15 cellular contexts compared by ENCODE assay signal in the genomic region with DNA sequence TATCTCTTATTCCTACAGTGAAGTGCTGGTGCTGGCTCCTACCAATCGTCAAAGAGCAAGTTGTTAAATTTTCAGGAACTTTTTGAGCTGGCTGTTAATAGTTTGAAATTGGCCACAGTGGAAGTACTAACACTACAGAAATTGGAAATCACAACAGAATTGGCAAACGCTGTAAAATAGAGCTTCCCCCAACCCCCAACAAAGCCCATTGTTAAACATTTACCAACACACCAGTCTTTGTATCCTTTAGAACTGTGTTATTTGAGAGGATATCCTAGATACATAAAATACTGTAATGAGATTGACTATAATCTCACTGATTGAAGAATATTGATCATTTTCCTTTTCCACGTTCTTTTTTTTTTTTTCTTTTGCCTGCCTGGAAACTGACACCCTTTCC. TPM values are rescaled to one million over a fixed set of nuclear protein-coding genes. Genes with fewer than 3 reads are reported as not detected.
A peak's percentile ranks its signal among the peaks of the same experiment; 100 is the strongest.
DNase-seq lines count a peak whose midpoint lies in the region; ATAC-seq, FAIRE-seq and TF ChIP-seq lines count a peak whose summit lies in the region.
"Had no signal": no experiment of that assay in that cellular context is flagged by ENCODE, and none has a peak within 500 bp of the region (broad histone marks: within the 10 kb centered on the region; RNA-seq: fewer than 3 reads in every experiment).

No MANE protein-coding gene starts in this region.

- no peak overlapping the region for H3K18ac ChIP-seq in H1 (ENCODE audit: extremely low read depth, low read length)

- H4K8ac ChIP-seq in H1 (ENCODE audit: extremely low read depth, insufficient read depth, low read length) = no peak overlapping the region

- H3K9ac ChIP-seq in H1 (replicated peaks in 1 of 4; ENCODE audit: extremely low read depth in 1 of 4, low read depth in 3 of 4, low read length in 3 of 4) (no peak overlapping the region), Karpas-422 (ENCODE audit: low read length) (no peak overlapping the region)

- no peaks in the 10 kb centered on the region for H3K79me2 ChIP-seq in GM23338 (replicated peaks; ENCODE audit: insufficient read depth)
- H3K79me2 ChIP-seq in H1 (ENCODE audit: control insufficient read depth in 1 of 2, insufficient read depth in 2 of 2, low read length in 2 of 2) = no peaks in the 10 kb centered on the region
- H3K79me2 ChIP-seq in Karpas-422 (ENCODE audit: low read length) = no peaks in the 10 kb centered on the region

- peak overlapping the region; percentile 68 for H3K27ac Mint-ChIP-seq in GM23338
- H3K27ac Mint-ChIP-seq in naive thymus-derived CD4-positive, alpha-beta T cell = peak overlapping the region in 8 of 9 donors; percentile 18 to 89 (median 70)

- peaks cover 8% of the 10 kb centered on the region for H3K4me1 Mint-ChIP-seq in GM23338
- H3K4me1 Mint-ChIP-seq in naive thymus-derived CD4-positive, alpha-beta T cell = peaks cover 25 to 54% (median 44%) of the 10 kb centered on the region in 7 donors

- no peak for FAIRE-seq in H1 (lab: Jason Lieb, UNC)
- FAIRE-seq: GM12892 had no signal

- H3K9me3 ChIP-seq in H1 (ENCODE audit: insufficient read depth in 2 of 2, low read depth in 1 of 2, low read length in 1 of 2) (no peaks in the 10 kb centered on the region), Karpas-422 (ENCODE audit: low read length) (no peaks in the 10 kb centered on the region)
- H3K9me3 ChIP-seq in naive thymus-derived CD4-positive, alpha-beta T cell (ENCODE audit: control insufficient read depth in 2 of 3, low read length in 3 of 3) = no peaks in the 10 kb centered on the region
- H3K9me3 ChIP-seq: Caco-2 had no signal

- TF ChIP-seq EP300 in H1 (IDR thresholded peaks at IDR 0.05; ENCODE audit: borderline replicate concordance in 1 of 2, low read depth in 2 of 2, low read length in 2 of 2) = no peak

- H2AFZ ChIP-seq in GM23338 = no peak overlapping the region
- 0 out of 2 replicates have a peak overlapping the region, but pooled peaks have one; percentile 5 for H2AFZ ChIP-seq in H1 (ENCODE audit: low read length)
- no peak overlapping the region for H2AFZ ChIP-seq in Karpas-422 (ENCODE audit: low read length)

- H3K23me2 ChIP-seq in H1 (ENCODE audit: low read depth, low read length) = no peaks in the 10 kb centered on the region

- no peak overlapping the region for H3K14ac ChIP-seq in H1 (ENCODE audit: insufficient read length)

- H4K91ac ChIP-seq in H1 (replicated peaks; ENCODE audit: insufficient read length, low read length) = no peak overlapping the region

- no peaks in the 10 kb centered on the region for H3K36me3 Mint-ChIP-seq in GM23338 (ENCODE audit: low read depth)
- H3K36me3 Mint-ChIP-seq in naive thymus-derived CD4-positive, alpha-beta T cell = peaks cover 0 to 12% (median 0%) of the 10 kb centered on the region in 5 donors

- no peak overlapping the region for H2BK120ac ChIP-seq in H1 (replicated peaks; ENCODE audit: low read depth, low read length)

- no peak for TF ChIP-seq POLR2A in H1 (IDR thresholded peaks at IDR 0.05; ENCODE audit: control extremely low read depth in 1 of 2, low read depth in 2 of 2, low read length in 2 of 2)

- no peak overlapping the region for H2BK20ac ChIP-seq in H1 (ENCODE audit: low read length)

- H2BK5ac ChIP-seq in H1 (ENCODE audit: low read depth, low read length) = no peak overlapping the region

- H3K56ac ChIP-seq in H1 (replicated peaks; ENCODE audit: insufficient read length, low read depth, low read length) = no peak overlapping the region

- H3K79me1 ChIP-seq in H1 (ENCODE audit: low read depth, low read length) = no peaks in the 10 kb centered on the region

- H3K27ac ChIP-seq in GM23338 (ENCODE audit: low read depth) (no peak overlapping the region), H1 (ENCODE audit: low read depth, low read length) (no peak overlapping the region), Karpas-422 (ENCODE audit: low read length) (no peak overlapping the region)
- H3K27ac ChIP-seq in naive thymus-derived CD4-positive, alpha-beta T cell (ENCODE audit: low read depth, low read length) = no peak overlapping the region
- H3K27ac ChIP-seq: C4-2B had no signal

- H3K36me3 ChIP-seq in GM23338 (ENCODE audit: insufficient read depth) (no peaks in the 10 kb centered on the region), H1 (ENCODE audit: control insufficient read depth in 2 of 4, insufficient read depth in 4 of 4, low read length in 3 of 4) (no peaks in the 10 kb centered on the region), Karpas-422 (ENCODE audit: insufficient read depth, low read length) (no peaks in the 10 kb centered on the region)
- H3K36me3 ChIP-seq in naive thymus-derived CD4-positive, alpha-beta T cell (ENCODE audit: control insufficient read depth in 2 of 3, insufficient read depth in 3 of 3, low read length in 3 of 3) = no peaks in the 10 kb centered on the region

- TF ChIP-seq CTCF in GM23338 (conservative IDR thresholded peaks at IDR 0.05; ENCODE audit: low read depth in 2 of 2) = no peak
- TF ChIP-seq CTCF in H1 (IDR thresholded peaks at IDR 0.05; ENCODE audit: control extremely low read depth in 1 of 3, insufficient read depth in 1 of 3, low read depth in 1 of 3, low read length in 3 of 3) = no peak

- H2BK15ac ChIP-seq in H1 (ENCODE audit: low read length) = no peak overlapping the region

- DNase-seq in Ammon's horn (ENCODE audit: low spot score) (peak; percentile 13), GM23338 (ENCODE audit: low spot score) (no peak), H1 (ENCODE audit: low read depth in 1 of 2, low spot score in 2 of 2) (no peak), Karpas-422 (no peak), NOMO-1 treated with dmso at 0.1 percent for 144 hours (lab: John Stamatoyannopoulos, UW; ENCODE audit: unreplicated experiment) (no peak)
- DNase-seq in naive thymus-derived CD4-positive, alpha-beta T cell = no peak
- DNase-seq: Caco-2, DMS153, NCI-H1436, NCI-H2029, NCI-H2171, NCI-H774 had no signal

- ATAC-seq in GM23338 (no peak), HG02798 (IDR thresholded peaks at IDR 0.05; ENCODE audit: poor library complexity, unreplicated experiment) (no peak)
- ATAC-seq in naive thymus-derived CD4-positive, alpha-beta T cell = no peak

- POLR2A ChIA-PET in H1 (lab: Charles Lee; ENCODE audit: partially characterized antibody) = no interaction called here
- POLR2A ChIA-PET in naive thymus-derived CD4-positive, alpha-beta T cell (lab: Charles Lee) = interaction anchor here (1.5 kb wide), 1 partner anchor 35 kb away, joined by 5 read pairs; no protein-coding TSS in a partner anchor

- no peaks in the 10 kb centered on the region for H4K20me1 ChIP-seq in GM23338 (replicated peaks; ENCODE audit: insufficient read depth)
- H4K20me1 ChIP-seq in H1 (replicated peaks in 1 of 2; ENCODE audit: control insufficient read depth in 1 of 2, insufficient read depth in 2 of 2, low read length in 2 of 2) = no peaks in the 10 kb centered on the region
- no peaks in the 10 kb centered on the region for H4K20me1 ChIP-seq in Karpas-422 (ENCODE audit: insufficient read depth, low read depth, low read length)

- H3K9me3 Mint-ChIP-seq in GM23338 = no peaks in the 10 kb centered on the region
- H3K9me3 Mint-ChIP-seq in naive thymus-derived CD4-positive, alpha-beta T cell = no peaks in the 10 kb centered on the region

- no peak overlapping the region for H3K4me3 Mint-ChIP-seq in GM23338
- peak overlapping the region in 5 of 10 donors; percentile 4 to 73 (median 69) for H3K4me3 Mint-ChIP-seq in naive thymus-derived CD4-positive, alpha-beta T cell

- H3K27me3 ChIP-seq in GM23338 (ENCODE audit: insufficient read depth) (no peaks in the 10 kb centered on the region), H1 (replicated peaks in 1 of 4; ENCODE audit: control insufficient read depth in 3 of 4, extremely low read depth in 1 of 4, insufficient read depth in 3 of 4, low read length in 3 of 4) (no peaks in the 10 kb centered on the region), Karpas-422 (ENCODE audit: low read length) (no peaks in the 10 kb centered on the region)
- H3K27me3 ChIP-seq in naive thymus-derived CD4-positive, alpha-beta T cell (ENCODE audit: control insufficient read depth in 2 of 2, insufficient read depth in 2 of 2, low read length in 2 of 2) = no peaks in the 10 kb centered on the region

- no peaks in the 10 kb centered on the region; the same call in 1 of the 2 replicates for H3K9me2 ChIP-seq in GM23338 (ENCODE audit: insufficient read depth)
- H3K9me2 ChIP-seq in Karpas-422 (replicated peaks; ENCODE audit: insufficient read depth, low read length) = no peaks in the 10 kb centered on the region

- 67% methylated on average over 3 of the region's 3 CpGs; no CpG with 5 or more reads in 1 of the 2 experiments for WGBS in H1 (ENCODE audit: extremely low coverage in 1 of 2, insufficient coverage in 1 of 2, insufficient read length in 1 of 2, insufficient replicate concordance in 2 of 2, low coverage in 1 of 2, low lambda C conversion rate in 2 of 2, missing lambda C conversion rate in 1 of 2), 2 experiments

- H3K4me3 ChIP-seq in GM23338 (no peak overlapping the region), H1 (ENCODE audit: extremely low read depth in 1 of 4, insufficient read depth in 2 of 4, low read depth in 3 of 4, low read length in 4 of 4) (no peak overlapping the region), Karpas-422 (ENCODE audit: low read length) (no peak overlapping the region)
- H3K4me3 ChIP-seq in naive thymus-derived CD4-positive, alpha-beta T cell (ENCODE audit: low read length) = no peak overlapping the region

- no peak overlapping the region for H2AK5ac ChIP-seq in H1 (ENCODE audit: low read depth, low read length)

- CTCF ChIA-PET in H1 (lab: Charles Lee; ENCODE audit: partially characterized antibody) = interaction anchor here (0.6 to 1.2 kb wide), 4 partner anchors 81 to 102 kb away, joined by 3 read pairs; no protein-coding TSS in a partner anchor
- CTCF ChIA-PET in naive thymus-derived CD4-positive, alpha-beta T cell (lab: Charles Lee) = interaction anchor here (0.7 to 1.2 kb wide), 2 partner anchors 27 to 116 kb away, joined by 3 read pairs; no protein-coding TSS in a partner anchor

- H3K27me3 Mint-ChIP-seq in GM23338 (ENCODE audit: insufficient read depth, low read depth, poor library complexity) = peaks cover 1% of the 10 kb centered on the region
- H3K27me3 Mint-ChIP-seq in naive thymus-derived CD4-positive, alpha-beta T cell = no peaks in the 10 kb centered on the region

- no peak overlapping the region for H3K4ac ChIP-seq in H1 (replicated peaks; ENCODE audit: insufficient read length, low read depth, low read length)

- H2BK12ac ChIP-seq in H1 (ENCODE audit: low read depth, low read length) = no peak overlapping the region

- peaks cover 6% of the 10 kb centered on the region; the same call in 1 of the 2 replicates for H3K4me1 ChIP-seq in GM23338 (ENCODE audit: insufficient read depth)
- H3K4me1 ChIP-seq in H1 (replicated peaks in 1 of 4; ENCODE audit: control insufficient read depth in 3 of 4, insufficient read depth in 4 of 4, low read length in 3 of 4) = no peaks in the 10 kb centered on the region; a peak in 1 of 7 replicates
- H3K4me1 ChIP-seq in naive thymus-derived CD4-positive, alpha-beta T cell (ENCODE audit: control insufficient read depth in 2 of 2, insufficient read depth in 2 of 2, low read length in 2 of 2) = peaks cover 0 to 17% of the 10 kb centered on the region in 2 donors
- no peaks in the 10 kb centered on the region for H3K4me1 ChIP-seq in Karpas-422 (ENCODE audit: low read length)
- H3K4me1 ChIP-seq: Caco-2 had no signal

- H3F3A ChIP-seq in GM23338 (replicated peaks; ENCODE audit: low read depth) = no peaks in the 10 kb centered on the region

- H4K5ac ChIP-seq in H1 (ENCODE audit: insufficient read length, low read depth, low read length) = no peak overlapping the region

- H3K23ac ChIP-seq in H1 (ENCODE audit: insufficient read length) = no peak overlapping the region

- H3K4me2 ChIP-seq in GM23338 (no peak overlapping the region), H1 (ENCODE audit: insufficient read depth in 1 of 2, low read depth in 2 of 2, low read length in 2 of 2) (no peak overlapping the region), Karpas-422 (ENCODE audit: low read depth, low read length, poor library complexity, severe bottlenecking) (no peak overlapping the region)

- intact Hi-C loops in naive thymus-derived CD4-positive, alpha-beta T cell (cut with micrococcal nuclease) = loop anchor here (1.0 to 5.0 kb wide), 2 partner anchors 35 to 37 kb away; a partner anchor contains a TSS

- TF ChIP-seq RAD21 in H1 (IDR thresholded peaks at IDR 0.05 in 1 of 2, conservative IDR thresholded peaks at IDR 0.05 in 1 of 2; ENCODE audit: low read depth in 2 of 2, low read length in 2 of 2) = no peak

RNA-seq across cellular contexts. Expression of a gene that starts 37.4 kb away (rescaled TPM):
- total RNA-seq in GM23338 (2014; rRNA removed; shearing (Covaris generic)) = 0.43 and 0.63 TPM in 2 replicates
- polyA plus RNA-seq in GM23338 (2016; fragmentation: Nextera tagmentation; extraction: Ambion mirVana) (0.58 and 0.66 TPM in 2 replicates), H1 (2011; rRNA removed) (0.13 and 0.20 TPM in 2 replicates)
- total RNA-seq in H1 (2021; fragmentation: NEBNext Ultra II Directional; extraction: Animal tissue kit (Norgen Biotek cat#: 25700)) = 0.63 and 0.73 TPM in 2 replicates
- 0.23 TPM for polyA plus RNA-seq in H1 (2011; cell fraction: cytosol; rRNA removed)
- 0.11 TPM for polyA plus RNA-seq in H1 (2011; cell fraction: nucleus; rRNA removed)
- 0.20 to 0.37 TPM (median 0.30 TPM) in 4 replicates for polyA plus RNA-seq in H1 (2012, experiment 1 of 2)
- 0.08 TPM for polyA plus RNA-seq in H1 (2012, experiment 2 of 2)
- polyA plus RNA-seq in H1 (2013, experiment 1 of 2) = 0.39 TPM
- 0.40 TPM for polyA plus RNA-seq in H1 (2013, experiment 2 of 2)
- 0.32 and 0.41 TPM in 2 replicates for polyA minus RNA-seq in H1 (2011; rRNA and poly(A)+ RNA removed)
- polyA minus RNA-seq in H1 (2011; cell fraction: cytosol; rRNA and poly(A)+ RNA removed) = 0.29 TPM
- polyA minus RNA-seq in H1 (2011; cell fraction: nucleus; rRNA and poly(A)+ RNA removed) = 1.2 TPM
- total RNA-seq in naive thymus-derived CD4-positive, alpha-beta T cell = 1 to 10 TPM; 1.2 to 2.4 (median 2.0) TPM
- 1 to 10 TPM; 2.0 to 2.3 TPM for polyA plus RNA-seq in naive thymus-derived CD4-positive, alpha-beta T cell
- 0.14 and 0.60 TPM in 2 replicates for total RNA-seq in Karpas-422 (2014; rRNA removed; shearing (Covaris generic); ENCODE audit: low replicate concordance)

RNA-seq across cellular contexts. Expression of a gene that starts 49.0 kb away (rescaled TPM):
- 25.5 and 28.0 TPM in 2 replicates for total RNA-seq in GM23338 (2014; rRNA removed; shearing (Covaris generic))
- polyA plus RNA-seq in GM23338 (2016; fragmentation: Nextera tagmentation; extraction: Ambion mirVana) (17.5 and 18.5 TPM in 2 replicates), H1 (2011; rRNA removed) (5.3 and 7.2 TPM in 2 replicates)
- total RNA-seq in H1 (2021; fragmentation: NEBNext Ultra II Directional; extraction: Animal tissue kit (Norgen Biotek cat#: 25700)) = 26.9 and 27.7 TPM in 2 replicates
- 13.6 TPM for polyA plus RNA-seq in H1 (2011; cell fraction: cytosol; rRNA removed)
- 16.1 TPM for polyA plus RNA-seq in H1 (2011; cell fraction: nucleus; rRNA removed)
- 9.8 to 16.0 TPM (median 10.7 TPM) in 4 replicates for polyA plus RNA-seq in H1 (2012, experiment 1 of 2)
- 5.7 TPM for polyA plus RNA-seq in H1 (2012, experiment 2 of 2)
- polyA plus RNA-seq in H1 (2013, experiment 1 of 2) = 14.5 TPM
- 13.2 TPM for polyA plus RNA-seq in H1 (2013, experiment 2 of 2)
- polyA minus RNA-seq in H1 (2011; rRNA and poly(A)+ RNA removed) = 1.8 and 5.4 TPM in 2 replicates
- polyA minus RNA-seq in H1 (2011; cell fraction: cytosol; rRNA and poly(A)+ RNA removed) = 22.8 TPM
- polyA minus RNA-seq in H1 (2011; cell fraction: nucleus; rRNA and poly(A)+ RNA removed) = 22.9 TPM
- 10 to 100 TPM in 4 of 5 experiments, 1 to 10 TPM in 1; 7.3 to 21.0 (median 17.0) TPM for total RNA-seq in naive thymus-derived CD4-positive, alpha-beta T cell
- 10 to 100 TPM; 16.4 to 23.8 TPM for polyA plus RNA-seq in naive thymus-derived CD4-positive, alpha-beta T cell
- 29.7 and 34.5 TPM in 2 replicates for total RNA-seq in Karpas-422 (2014; rRNA removed; shearing (Covaris generic); ENCODE audit: low replicate concordance)
